8 cellular contexts compared by ENCODE assay signal in the genomic region with DNA sequence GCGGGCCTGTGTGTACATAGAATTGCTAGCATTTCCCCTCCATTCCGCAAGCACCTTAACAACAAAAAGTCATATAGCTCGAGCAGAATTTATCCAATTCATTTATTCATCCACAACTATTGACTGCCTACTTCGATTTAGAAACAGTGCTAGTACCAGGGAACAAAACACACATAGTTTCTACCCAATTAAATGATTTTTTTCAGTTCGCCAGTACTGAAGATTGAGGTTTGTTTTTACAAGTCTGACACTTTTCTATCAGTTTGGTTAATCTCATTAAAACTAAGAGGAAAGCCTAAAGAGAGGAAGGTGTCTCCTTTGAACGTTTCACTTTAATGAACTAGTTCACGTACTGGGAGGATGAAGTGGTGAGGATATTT. TPM values are rescaled to one million over a fixed set of nuclear protein-coding genes. Genes with fewer than 3 reads are reported as not detected.
DNase-seq lines count a peak whose midpoint lies in the region; ATAC-seq and TF ChIP-seq lines count a peak whose summit lies in the region.

No MANE protein-coding gene starts in this region.

- H4K20me1 ChIP-seq in OCI-LY1 (ENCODE audit: insufficient read depth, low read length) = no peaks in the 10 kb centered on the region

- H3K9me3 Mint-ChIP-seq in endothelial cell (ENCODE audit: unreplicated experiment) = peaks cover 4% of the 10 kb centered on the region
- H3K9me3 Mint-ChIP-seq in osteocyte (ENCODE audit: unreplicated experiment) = no peaks in the 10 kb centered on the region

- peaks cover 10% of the 10 kb centered on the region for H3K27me3 Mint-ChIP-seq in endothelial cell (ENCODE audit: unreplicated experiment)
- no peaks in the 10 kb centered on the region for H3K27me3 Mint-ChIP-seq in osteocyte (ENCODE audit: unreplicated experiment)

- TF ChIP-seq CTCF in OCI-LY1 (IDR thresholded peaks at IDR 0.05; ENCODE audit: low read length) = no peak
- no peak for TF ChIP-seq CTCF in endothelial cell (IDR thresholded peaks at IDR 0.05; ENCODE audit: unreplicated experiment)
- no peak for TF ChIP-seq CTCF in osteocyte (IDR thresholded peaks at IDR 0.05)

- peak overlapping the region; percentile 94 for H3K9ac ChIP-seq in OCI-LY1 (ENCODE audit: low read length)

- peak overlapping the region; percentile 73 for H2AFZ ChIP-seq in OCI-LY1 (ENCODE audit: low read length)

- peaks cover 23% of the 10 kb centered on the region for H3K4me1 Mint-ChIP-seq in endothelial cell (ENCODE audit: unreplicated experiment)
- H3K4me1 Mint-ChIP-seq in osteocyte (ENCODE audit: unreplicated experiment) = peaks cover 31% of the 10 kb centered on the region

- H3K27ac Mint-ChIP-seq in endothelial cell (ENCODE audit: unreplicated experiment) (peak overlapping the region; percentile 99), osteocyte (ENCODE audit: unreplicated experiment) (peak overlapping the region; percentile 100)

- H3K9me3 ChIP-seq in OCI-LY1 (ENCODE audit: low read length) = no peaks in the 10 kb centered on the region

- H3K36me3 Mint-ChIP-seq in endothelial cell (ENCODE audit: low read depth, unreplicated experiment) (peaks cover 6% of the 10 kb centered on the region), osteocyte (ENCODE audit: unreplicated experiment) (peaks cover 9% of the 10 kb centered on the region)

- no peaks in the 10 kb centered on the region for H3K27me3 ChIP-seq in OCI-LY1 (ENCODE audit: insufficient read depth, low read length)

- H3K4me1 ChIP-seq in OCI-LY1 (ENCODE audit: insufficient read depth, low read length, severe bottlenecking) = peaks cover 48% of the 10 kb centered on the region

- no peak for ATAC-seq in GM19023 (IDR thresholded peaks at IDR 0.05; ENCODE audit: unreplicated experiment)

- 0 out of 2 replicates have a peak, but pooled peaks cover 3% of the 10 kb centered on the region for H3F3A ChIP-seq in OCI-LY1 (ENCODE audit: insufficient read depth, low read length)

- no peaks in the 10 kb centered on the region for H3K9me2 ChIP-seq in OCI-LY1 (ENCODE audit: low read depth, low read length)

- peak overlapping the region; percentile 96 for H3K4me3 ChIP-seq in OCI-LY1 (ENCODE audit: low read depth, low read length, poor library complexity, severe bottlenecking)

- peak overlapping the region; percentile 100 for H3K4me3 Mint-ChIP-seq in endothelial cell (ENCODE audit: unreplicated experiment)
- H3K4me3 Mint-ChIP-seq in osteocyte (ENCODE audit: unreplicated experiment) = peak overlapping the region; percentile 100

- peaks cover 11% of the 10 kb centered on the region for H3K79me2 ChIP-seq in OCI-LY1 (ENCODE audit: insufficient read depth, low read length)

- peak overlapping the region; percentile 88 for H3K4me2 ChIP-seq in OCI-LY1 (ENCODE audit: low read length)

- peaks cover 12% of the 10 kb centered on the region; the same call in 1 of the 2 replicates for H3K36me3 ChIP-seq in OCI-LY1 (ENCODE audit: insufficient read depth, low read length)

- peak overlapping the region; percentile 62 for H3K27ac ChIP-seq in OCI-LY1 (ENCODE audit: low read depth, low read length, poor library complexity, severe bottlenecking)

- DNase-seq in DMS114 treated with DMSO at 0.1 percent for 48 hours (lab: John Stamatoyannopoulos, UW; ENCODE audit: unreplicated experiment) (peak; percentile 52), endothelial cell (ENCODE audit: low spot score) (no peak), osteocyte (ENCODE audit: extremely low spot score, unreplicated experiment) (no peak), mucosa of gallbladder (ENCODE audit: low spot score) (no peak), iPS-NIHi11 (ENCODE audit: low spot score) (no peak), NAMALWA (ENCODE audit: low spot score) (no peak)

RNA-seq across cellular contexts. Expression of gene TAF11, which starts 0.6 kb away (rescaled TPM):
- 45.9 TPM for total RNA-seq in endothelial cell (ENCODE audit: unreplicated experiment)
- 33.8 and 35.8 TPM in 2 replicates for total RNA-seq in osteocyte
- total RNA-seq in mucosa of gallbladder = 17.7 TPM

RNA-seq across cellular contexts. Expression of gene ANKS1A, which starts 0.6 kb away (rescaled TPM):
- total RNA-seq in endothelial cell (ENCODE audit: unreplicated experiment) (20.1 TPM), osteocyte (15.5 and 18.5 TPM in 2 replicates), mucosa of gallbladder (43.2 TPM)
